8 cellular contexts compared by ENCODE assay signal in the genomic region with DNA sequence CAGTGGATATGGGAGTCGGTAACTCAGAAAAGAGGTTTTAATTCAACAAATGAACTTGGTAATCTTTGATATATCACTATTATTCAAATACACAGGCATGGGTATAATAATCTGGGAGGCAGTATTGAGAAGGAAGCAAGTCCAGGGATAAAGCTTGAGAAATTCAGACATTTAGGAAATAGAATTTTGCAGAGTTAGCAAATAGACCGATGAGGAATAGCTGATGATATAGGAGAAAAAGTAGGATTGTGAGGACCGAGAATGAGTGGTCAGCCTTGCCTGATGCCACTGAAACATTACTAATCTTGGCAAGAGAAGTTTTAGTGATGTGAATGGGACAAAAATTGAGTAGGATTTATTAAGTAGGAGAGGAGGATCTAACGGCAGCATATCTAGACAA.
"Had no signal": no experiment of that assay in that cellular context is flagged by ENCODE, and none has a peak within 500 bp of the region (broad histone marks: within the 10 kb centered on the region; RNA-seq: fewer than 3 reads in every experiment).

No MANE protein-coding gene starts in this region.

- FAIRE-seq: H1, H54 had no signal

- ATAC-seq: GM23338 had no signal

- H3K4me3 Mint-ChIP-seq: GM23338, H9, IgD-negative memory B cell had no signal

- DNase-seq: H9, HCEC 1CT, KG1 had no signal

- H3K36me3 Mint-ChIP-seq: IgD-negative memory B cell had no signal

- H3K4me3 ChIP-seq: GM23338 had no signal

- H3K4me1 Mint-ChIP-seq: GM23338, H9 had no signal

- H3K4me2 ChIP-seq: GM23338 had no signal

- H3K27me3 Mint-ChIP-seq: IgD-negative memory B cell had no signal

- H3K27ac Mint-ChIP-seq: GM23338, H9, IgD-negative memory B cell had no signal

- H3K9me3 Mint-ChIP-seq: H9 had no signal

- H3K27ac ChIP-seq: HL-60 had no signal

- H2AFZ ChIP-seq: GM23338 had no signal
